Comparison of ENCODE assay signal across 1 cellular context in the genomic region with DNA sequence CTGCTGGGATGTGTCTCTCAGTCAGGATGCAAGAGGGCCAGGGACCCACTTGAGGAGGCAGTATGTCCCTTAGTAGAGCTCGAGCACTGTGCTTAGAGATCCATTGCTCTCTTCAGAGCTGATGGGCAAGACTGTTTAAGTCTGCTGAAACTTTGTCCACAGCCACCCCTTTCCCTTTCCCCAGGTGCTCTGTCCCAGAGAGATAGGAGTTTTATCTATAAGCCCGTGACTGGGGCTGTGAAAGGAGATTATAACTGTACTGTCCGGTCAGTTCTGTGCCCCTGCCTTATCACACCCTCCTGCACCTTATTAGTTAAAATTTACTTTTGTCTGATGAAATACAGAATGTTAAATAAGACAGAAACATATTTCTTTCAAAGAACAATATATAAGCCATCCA.
TF ChIP-seq lines count a peak whose summit lies in the region.

No MANE protein-coding gene starts in this region.

TF ChIP-seq in K562, 482 proteins besides CTCF, POLR2A, EP300 and RAD21 (continued from another document):
- TF ChIP-seq, protein P1, sequence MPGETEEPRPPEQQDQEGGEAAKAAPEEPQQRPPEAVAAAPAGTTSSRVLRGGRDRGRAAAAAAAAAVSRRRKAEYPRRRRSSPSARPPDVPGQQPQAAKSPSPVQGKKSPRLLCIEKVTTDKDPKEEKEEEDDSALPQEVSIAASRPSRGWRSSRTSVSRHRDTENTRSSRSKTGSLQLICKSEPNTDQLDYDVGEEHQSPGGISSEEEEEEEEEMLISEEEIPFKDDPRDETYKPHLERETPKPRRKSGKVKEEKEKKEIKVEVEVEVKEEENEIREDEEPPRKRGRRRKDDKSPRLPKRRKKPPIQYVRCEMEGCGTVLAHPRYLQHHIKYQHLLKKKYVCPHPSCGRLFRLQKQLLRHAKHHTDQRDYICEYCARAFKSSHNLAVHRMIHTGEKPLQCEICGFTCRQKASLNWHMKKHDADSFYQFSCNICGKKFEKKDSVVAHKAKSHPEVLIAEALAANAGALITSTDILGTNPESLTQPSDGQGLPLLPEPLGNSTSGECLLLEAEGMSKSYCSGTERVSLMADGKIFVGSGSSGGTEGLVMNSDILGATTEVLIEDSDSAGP (CRISPR knock-in tag; IDR thresholded peaks at IDR 0.05), result no peak
- no peak for TF ChIP-seq ZNF586 (CRISPR knock-in tag; conservative IDR thresholded peaks at IDR 0.05)
- TF ChIP-seq ZBED1 (IDR thresholded peaks at IDR 0.05), result no peak
- no peak for TF ChIP-seq CBX3 (IDR thresholded peaks at IDR 0.05; ENCODE audit: borderline replicate concordance in 1 of 2, low read length in 2 of 2)
- no peak for TF ChIP-seq POLR2H (tag; IDR thresholded peaks at IDR 0.05; ENCODE audit: low read depth)
- no peak for TF ChIP-seq CAMTA2 (CRISPR knock-in tag; conservative IDR thresholded peaks at IDR 0.05)
- no peak for TF ChIP-seq SMAD3 (CRISPR knock-in tag; conservative IDR thresholded peaks at IDR 0.05)
- TF ChIP-seq HMGXB4 (CRISPR knock-in tag; IDR thresholded peaks at IDR 0.05), result no peak
- no peak for TF ChIP-seq MCM7 (IDR thresholded peaks at IDR 0.05)
- no peak for TF ChIP-seq NFATC3 (IDR thresholded peaks at IDR 0.05)
- TF ChIP-seq KAT7 (CRISPR knock-in tag; IDR thresholded peaks at IDR 0.05; ENCODE audit: borderline replicate concordance), result no peak
- TF ChIP-seq PBX2 (CRISPR knock-in tag; IDR thresholded peaks at IDR 0.05; ENCODE audit: low read depth), result no peak
- no peak for TF ChIP-seq PBX2 (tag; conservative IDR thresholded peaks at IDR 0.05; ENCODE audit: low read depth)
- peak; percentile 55; the same call in 1 of the 2 replicates for TF ChIP-seq CXXC5 (CRISPR knock-in tag; IDR thresholded peaks at IDR 0.05)
- no peak for TF ChIP-seq NEUROD1 (IDR thresholded peaks at IDR 0.05; ENCODE audit: borderline replicate concordance, low read depth, low read length, partially characterized antibody)
- TF ChIP-seq TFAM (CRISPR knock-in tag; conservative IDR thresholded peaks at IDR 0.05), result no peak
- TF ChIP-seq CBFA2T2 (conservative IDR thresholded peaks at IDR 0.05), result peak; percentile 82
- no peak for TF ChIP-seq HDGF (IDR thresholded peaks at IDR 0.05)
- no peak for TF ChIP-seq ZNF830 (CRISPR knock-in tag; IDR thresholded peaks at IDR 0.05)
- TF ChIP-seq, protein P2, sequence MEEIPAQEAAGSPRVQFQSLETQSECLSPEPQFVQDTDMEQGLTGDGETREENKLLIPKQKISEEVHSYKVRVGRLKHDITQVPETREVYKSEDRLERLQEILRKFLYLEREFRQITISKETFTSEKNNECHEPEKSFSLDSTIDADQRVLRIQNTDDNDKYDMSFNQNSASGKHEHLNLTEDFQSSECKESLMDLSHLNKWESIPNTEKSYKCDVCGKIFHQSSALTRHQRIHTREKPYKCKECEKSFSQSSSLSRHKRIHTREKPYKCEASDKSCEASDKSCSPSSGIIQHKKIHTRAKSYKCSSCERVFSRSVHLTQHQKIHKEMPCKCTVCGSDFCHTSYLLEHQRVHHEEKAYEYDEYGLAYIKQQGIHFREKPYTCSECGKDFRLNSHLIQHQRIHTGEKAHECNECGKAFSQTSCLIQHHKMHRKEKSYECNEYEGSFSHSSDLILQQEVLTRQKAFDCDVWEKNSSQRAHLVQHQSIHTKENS (CRISPR knock-in tag; IDR thresholded peaks at IDR 0.05), result no peak
- TF ChIP-seq SIX5 (IDR thresholded peaks at IDR 0.05; ENCODE audit: borderline replicate concordance in 1 of 2, insufficient read depth in 1 of 2, low read depth in 1 of 2, low read length in 2 of 2), result no peak
- no peak for TF ChIP-seq MEIS2 (IDR thresholded peaks at IDR 0.05; ENCODE audit: partially characterized antibody)
- no peak for TF ChIP-seq TBL1XR1 (IDR thresholded peaks at IDR 0.05; ENCODE audit: low read length in 2 of 2)
- TF ChIP-seq TRIM24 (IDR thresholded peaks at IDR 0.05), result peak; percentile 78 to 79
- 0 out of 2 replicates have a peak, but pooled peaks have one; percentile 24 for TF ChIP-seq POLR2AphosphoS5 (IDR thresholded peaks at IDR 0.05; ENCODE audit: control insufficient read depth, insufficient read depth, low read depth, low read length)
- TF ChIP-seq STAT5A (IDR thresholded peaks at IDR 0.05; ENCODE audit: borderline replicate concordance, low read length), result peak; percentile 47; the same call in 1 of the 2 replicates
- no peak for TF ChIP-seq TFAP4 (CRISPR knock-in tag; IDR thresholded peaks at IDR 0.05; ENCODE audit: borderline replicate concordance)
- TF ChIP-seq, protein P3, sequence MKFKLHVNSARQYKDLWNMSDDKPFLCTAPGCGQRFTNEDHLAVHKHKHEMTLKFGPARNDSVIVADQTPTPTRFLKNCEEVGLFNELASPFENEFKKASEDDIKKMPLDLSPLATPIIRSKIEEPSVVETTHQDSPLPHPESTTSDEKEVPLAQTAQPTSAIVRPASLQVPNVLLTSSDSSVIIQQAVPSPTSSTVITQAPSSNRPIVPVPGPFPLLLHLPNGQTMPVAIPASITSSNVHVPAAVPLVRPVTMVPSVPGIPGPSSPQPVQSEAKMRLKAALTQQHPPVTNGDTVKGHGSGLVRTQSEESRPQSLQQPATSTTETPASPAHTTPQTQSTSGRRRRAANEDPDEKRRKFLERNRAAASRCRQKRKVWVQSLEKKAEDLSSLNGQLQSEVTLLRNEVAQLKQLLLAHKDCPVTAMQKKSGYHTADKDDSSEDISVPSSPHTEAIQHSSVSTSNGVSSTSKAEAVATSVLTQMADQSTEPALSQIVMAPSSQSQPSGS (CRISPR knock-in tag; IDR thresholded peaks at IDR 0.05), result no peak
- TF ChIP-seq TCF7L2 (IDR thresholded peaks at IDR 0.05; ENCODE audit: low read depth, low read length), result no peak
- TF ChIP-seq RCOR1 (IDR thresholded peaks at IDR 0.05; ENCODE audit: borderline replicate concordance in 1 of 2, low read depth in 2 of 2, low read length in 2 of 2), result no peak
- no peak for TF ChIP-seq CBX5 (IDR thresholded peaks at IDR 0.05; ENCODE audit: borderline replicate concordance, low read depth)
- no peak for TF ChIP-seq CREM (IDR thresholded peaks at IDR 0.05; ENCODE audit: low read depth)
- TF ChIP-seq, protein P4, sequence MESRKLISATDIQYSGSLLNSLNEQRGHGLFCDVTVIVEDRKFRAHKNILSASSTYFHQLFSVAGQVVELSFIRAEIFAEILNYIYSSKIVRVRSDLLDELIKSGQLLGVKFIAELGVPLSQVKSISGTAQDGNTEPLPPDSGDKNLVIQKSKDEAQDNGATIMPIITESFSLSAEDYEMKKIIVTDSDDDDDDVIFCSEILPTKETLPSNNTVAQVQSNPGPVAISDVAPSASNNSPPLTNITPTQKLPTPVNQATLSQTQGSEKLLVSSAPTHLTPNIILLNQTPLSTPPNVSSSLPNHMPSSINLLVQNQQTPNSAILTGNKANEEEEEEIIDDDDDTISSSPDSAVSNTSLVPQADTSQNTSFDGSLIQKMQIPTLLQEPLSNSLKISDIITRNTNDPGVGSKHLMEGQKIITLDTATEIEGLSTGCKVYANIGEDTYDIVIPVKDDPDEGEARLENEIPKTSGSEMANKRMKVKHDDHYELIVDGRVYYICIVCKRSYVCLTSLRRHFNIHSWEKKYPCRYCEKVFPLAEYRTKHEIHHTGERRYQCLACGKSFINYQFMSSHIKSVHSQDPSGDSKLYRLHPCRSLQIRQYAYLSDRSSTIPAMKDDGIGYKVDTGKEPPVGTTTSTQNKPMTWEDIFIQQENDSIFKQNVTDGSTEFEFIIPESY (CRISPR knock-in tag; IDR thresholded peaks at IDR 0.05), result no peak
- TF ChIP-seq ZNF41 (CRISPR knock-in tag; conservative IDR thresholded peaks at IDR 0.05), result no peak
- peak; percentile 85 for TF ChIP-seq TEAD4 (IDR thresholded peaks at IDR 0.05; ENCODE audit: low read length)
- TF ChIP-seq TEAD4 (CRISPR knock-in tag; IDR thresholded peaks at IDR 0.05; ENCODE audit: borderline replicate concordance), result no peak
- no peak for TF ChIP-seq FIP1L1 (IDR thresholded peaks at IDR 0.05; ENCODE audit: low read depth, low read length, poor library complexity, severe bottlenecking)
- no peak for TF ChIP-seq ZNF224 (CRISPR knock-in tag; IDR thresholded peaks at IDR 0.05)
